In the genomic region with DNA sequence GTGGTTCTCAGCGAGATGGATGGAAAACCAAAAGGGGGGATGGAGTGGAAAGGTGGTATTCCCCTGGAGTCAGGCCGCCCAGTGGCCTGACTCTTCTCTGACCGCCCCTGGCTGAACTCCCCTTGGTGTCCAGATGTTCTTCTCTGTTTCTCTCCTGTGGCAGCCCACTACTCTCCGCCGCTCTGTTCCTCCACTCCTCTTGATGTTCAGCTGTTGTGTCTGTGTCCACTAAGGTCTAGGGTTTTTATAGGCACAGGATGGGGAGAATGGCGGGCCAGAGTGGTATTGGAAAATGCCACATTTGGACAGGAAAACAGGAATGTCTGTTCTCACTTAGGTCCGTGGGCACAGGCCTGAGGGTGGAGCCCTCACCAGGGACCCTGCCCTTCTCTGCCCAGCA, we compare ENCODE assay signal across 21 cellular contexts.
"Had no signal": no experiment of that assay in that cellular context is flagged by ENCODE, and none has a peak within 500 bp of the region (broad histone marks: within the 10 kb centered on the region; RNA-seq: fewer than 3 reads in every experiment).

No MANE protein-coding gene starts in this region.

- ATAC-seq: foreskin keratinocyte, gastroesophageal sphincter, heart left ventricle, left cardiac atrium, left lung, left ventricle myocardium superior, lower lobe of right lung had no signal

- H3K4me1 ChIP-seq: colonic mucosa, esophagus muscularis mucosa, foreskin keratinocyte, gastroesophageal sphincter, heart left ventricle, left lung, lower lobe of right lung had no signal

- H3K27me3 ChIP-seq: colonic mucosa, esophagus muscularis mucosa, foreskin keratinocyte, gastroesophageal sphincter, heart left ventricle, left lung had no signal

- DNase-seq: colonic mucosa; cortex of kidney; dermis blood vessel endothelial cell; dorsolateral prefrontal cortex; effector CD4-positive, alpha-beta T cell; effector memory CD4-positive, alpha-beta T cell; heart left ventricle; hippocampal formation; left cardiac atrium; left lung; left ventricle myocardium superior; lower lobe of right lung; mesenchymal stem cell; midbrain had no signal

- H3K9me3 ChIP-seq: colonic mucosa, esophagus muscularis mucosa, gastroesophageal sphincter, heart left ventricle, lower lobe of right lung had no signal

- H3K4me3 ChIP-seq: colonic mucosa, dorsolateral prefrontal cortex, esophagus muscularis mucosa, gastroesophageal sphincter, heart left ventricle, left lung, lower lobe of right lung had no signal

- H3K36me3 ChIP-seq: colonic mucosa, esophagus muscularis mucosa, gastroesophageal sphincter, heart left ventricle, left lung, lower lobe of right lung had no signal

- FAIRE-seq: endothelial cell of umbilical vein, frontal cortex, islet of Langerhans, keratinocyte had no signal

- H3K27ac ChIP-seq: colonic mucosa, dorsolateral prefrontal cortex, esophagus muscularis mucosa, foreskin keratinocyte, gastroesophageal sphincter, heart left ventricle, left lung, lower lobe of right lung had no signal
